ENCODE assay signal across 25 cellular contexts in the genomic region with DNA sequence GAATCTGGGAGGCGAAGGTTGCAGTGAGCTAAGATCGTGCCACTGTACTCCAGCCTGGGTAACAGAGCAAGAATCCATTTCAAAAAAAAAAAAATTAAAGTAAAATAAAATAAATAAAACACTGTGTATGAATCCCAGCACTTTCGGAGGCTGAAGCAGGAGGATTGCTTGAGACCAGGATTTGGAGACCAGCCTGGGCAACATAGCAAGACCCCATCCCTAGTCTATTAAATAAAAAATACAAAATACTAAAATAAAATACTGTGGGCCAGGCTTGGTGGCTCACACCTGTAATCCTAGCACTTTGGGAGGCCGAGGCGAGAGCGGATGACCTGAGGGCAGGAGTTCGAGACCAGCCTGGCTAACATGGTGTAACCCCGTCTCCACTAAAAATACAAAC.
"Had no signal": no experiment of that assay in that cellular context is flagged by ENCODE, and none has a peak within 500 bp of the region (broad histone marks: within the 10 kb centered on the region; RNA-seq: fewer than 3 reads in every experiment).

No MANE protein-coding gene starts in this region.

- H3K36me3 ChIP-seq: ovary had no signal

- H3K79me2 ChIP-seq: parathyroid adenoma had no signal

- H3K27me3 ChIP-seq: ovary, right lobe of liver, sigmoid colon, stomach, thyroid gland, tibial nerve, upper lobe of left lung, vagina had no signal

- FAIRE-seq: small intestine, urothelium cell line had no signal

- H3K4me1 ChIP-seq: parathyroid adenoma, right lobe of liver, sigmoid colon, tibial nerve, vagina had no signal

- H3K9me3 ChIP-seq: ovary, psoas muscle, right lobe of liver, sigmoid colon, stomach, thoracic aorta, thyroid gland, tibial nerve, upper lobe of left lung, vagina had no signal

- H3K9ac ChIP-seq: parathyroid adenoma had no signal

- H3K27ac ChIP-seq: ovary, parathyroid adenoma, psoas muscle, right lobe of liver, sigmoid colon, stomach, thoracic aorta, thyroid gland, tibial nerve, upper lobe of left lung, vagina had no signal

- H3K4me3 ChIP-seq: ovary, psoas muscle, right lobe of liver, sigmoid colon, stomach, thoracic aorta, thyroid gland, tibial nerve, upper lobe of left lung, vagina had no signal

- H2AFZ ChIP-seq: parathyroid adenoma had no signal

- DNase-seq: naive thymus-derived CD8-positive, alpha-beta T cell; nephron progenitor cell; occipital lobe; ovary; posterior cingulate gyrus; psoas muscle; right cardiac atrium; right lobe of liver; sigmoid colon; small intestine; stimulated activated CD4-positive, alpha-beta T cell treated with anti-CD3 and anti-CD28 coated beads, Interleukin-15, amount 100 ng/mL, for 24 hours; stimulated activated CD4-positive, alpha-beta T cell treated with anti-CD3 and anti-CD28 coated beads, Interleukin-2, amount 100 ng/mL, for 24 hours; stimulated activated CD4-positive, alpha-beta T cell treated with anti-CD3 and anti-CD28 coated beads, Interleukin-2, amount 100 ng/mL, for 48 hours; stimulated activated CD4-positive, alpha-beta T cell treated with anti-CD3 and anti-CD28 coated beads, Interleukin-4, amount 100 ng/mL, for 24 hours; stimulated activated naive B cell treated with anti-CD40 and anti-IgM and Interleukin-4, amounts not matched to agents 10 μg/mL and 1 μg/mL and 100 μg/mL, for 72 hours; stimulated activated naive CD4-positive, alpha-beta T cell treated with Interleukin-2 at 50 U/mL for 16 hours; stomach; thyroid gland; trophoblast cell; upper lobe of left lung had no signal
